Comparison of ENCODE assay signal across 10 cellular contexts in the genomic region with DNA sequence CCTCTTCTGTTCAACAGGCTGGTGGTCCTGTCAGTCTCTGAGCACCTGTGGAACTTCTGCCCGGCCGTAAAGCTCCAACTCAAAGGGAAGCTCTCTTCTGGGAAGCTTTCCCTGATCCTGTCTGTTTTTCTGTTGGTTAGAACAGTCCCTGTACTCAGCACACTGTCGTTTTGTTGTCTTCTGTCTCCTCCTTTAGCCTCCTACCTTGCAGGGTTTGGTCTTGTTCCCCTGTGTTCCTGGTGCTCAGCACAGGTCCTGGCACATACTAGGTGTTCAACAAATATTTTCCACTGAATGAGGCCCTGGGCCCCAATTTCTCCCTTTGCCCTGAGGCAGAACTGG. TPM values are rescaled to one million over a fixed set of nuclear protein-coding genes. Genes with fewer than 3 reads are reported as not detected.
DNase-seq lines count a peak whose midpoint lies in the region; FAIRE-seq lines count a peak whose summit lies in the region.
"Had no signal": no experiment of that assay in that cellular context is flagged by ENCODE, and none has a peak within 500 bp of the region (broad histone marks: within the 10 kb centered on the region; RNA-seq: fewer than 3 reads in every experiment).

No MANE protein-coding gene starts in this region.

- intact Hi-C loops in activated T-helper 2 cell treated with anti-CD3 and anti-CD28 coated beads, Interferon-gamma antibody, Interleukin-2, Interleukin-4, amounts not matched to agents 10 μg/mL and 5 μg/mL and 100 μg/mL, durations not matched to agents 14 hours and 24 hours and 36 hours (cut with micrococcal nuclease) = no loop called here

- no peak for FAIRE-seq in small intestine (lab: Jason Lieb, UNC)

- H3K9me3 Mint-ChIP-seq in activated T-helper 2 cell treated with anti-CD3 and anti-CD28 coated beads, Interferon-gamma antibody, Interleukin-2, Interleukin-4, amounts not matched to agents 10 μg/mL and 5 μg/mL and 100 μg/mL, durations not matched to agents 14 hours and 24 hours and 36 hours = no peaks in the 10 kb centered on the region

- no peaks in the 10 kb centered on the region for H3K9me3 ChIP-seq in HUES64 (ENCODE audit: insufficient read depth, low read depth, low read length)
- no peaks in the 10 kb centered on the region for H3K9me3 ChIP-seq in iPS-20b (ENCODE audit: insufficient read depth, low read depth, low read length)
- H3K9me3 ChIP-seq in small intestine (ENCODE audit: control insufficient read depth, low read depth) = no peaks in the 10 kb centered on the region
- H3K9me3 ChIP-seq: HAP-1 had no signal

- H3K9ac ChIP-seq in HUES64 (ENCODE audit: low read depth, low read length) (peak overlapping the region; percentile 52), iPS-20b (ENCODE audit: low read depth, low read length) (peak overlapping the region; percentile 62)

- H3K27ac ChIP-seq in HUES64 (ENCODE audit: low read depth, low read length) = peak overlapping the region; percentile 14; the same call in 1 of the 2 replicates
- H3K27ac ChIP-seq in iPS-20b (ENCODE audit: low read length) = no peak overlapping the region
- peak overlapping the region; percentile 33 to 57 for H3K27ac ChIP-seq in small intestine (ENCODE audit: low read depth in 1 of 2, low read length in 1 of 2)

- H3K27me3 ChIP-seq in HUES64 (ENCODE audit: insufficient read depth, low read length) (peaks cover 32% of the 10 kb centered on the region), iPS-20b (ENCODE audit: insufficient read depth, low read length) (peaks cover 40% of the 10 kb centered on the region), small intestine (ENCODE audit: control insufficient read depth in 2 of 2, insufficient read depth in 2 of 2, low read length in 2 of 2) (peaks cover 0 to 8% of the 10 kb centered on the region in 2 donors)

- H3K4me1 Mint-ChIP-seq in activated T-helper 2 cell treated with anti-CD3 and anti-CD28 coated beads, Interferon-gamma antibody, Interleukin-2, Interleukin-4, amounts not matched to agents 10 μg/mL and 5 μg/mL and 100 μg/mL, durations not matched to agents 14 hours and 24 hours and 36 hours (ENCODE audit: low read depth) = peaks cover 5% of the 10 kb centered on the region

- H3K4me3 Mint-ChIP-seq in activated T-helper 2 cell treated with anti-CD3 and anti-CD28 coated beads, Interferon-gamma antibody, Interleukin-2, Interleukin-4, amounts not matched to agents 10 μg/mL and 5 μg/mL and 100 μg/mL, durations not matched to agents 14 hours and 24 hours and 36 hours (ENCODE audit: low read depth) = peak overlapping the region; percentile 62

- no peak for DNase-seq in activated T-helper 2 cell treated with anti-CD3 and anti-CD28 coated beads, Interferon-gamma antibody, Interleukin-2, Interleukin-4, amounts not matched to agents 10 μg/mL and 5 μg/mL and 100 μg/mL, durations not matched to agents 14 hours and 24 hours and 36 hours (ENCODE audit: low spot score)
- no peak for DNase-seq in small intestine
- no peak for DNase-seq in NCI-H1105 treated with DMSO at 0.1 percent for 48 hours (lab: John Stamatoyannopoulos, UW)
- DNase-seq in OCI-M2 (lab: John Stamatoyannopoulos, UW; ENCODE audit: unreplicated experiment) = no peak
- DNase-seq in 8988T = no peak
- DNase-seq: NK-92 treated with Interleukin-12 subunit alpha and Interleukin-12 subunit beta, amount 100 ng/mL, for 24 hours; right cardiac atrium had no signal

- H3K27me3 Mint-ChIP-seq in activated T-helper 2 cell treated with anti-CD3 and anti-CD28 coated beads, Interferon-gamma antibody, Interleukin-2, Interleukin-4, amounts not matched to agents 10 μg/mL and 5 μg/mL and 100 μg/mL, durations not matched to agents 14 hours and 24 hours and 36 hours (ENCODE audit: low read depth) = peaks cover 50% of the 10 kb centered on the region

- 15% methylated on average over 3 of the region's 3 CpGs for WGBS in HUES64
- 6 to 21% (median 19%) methylated on average over 3 of the region's 3 CpGs for WGBS in small intestine, 3 donors

- H3K4me3 ChIP-seq in HUES64 (ENCODE audit: low read length) = peak overlapping the region; percentile 79
- peak overlapping the region; percentile 66 for H3K4me3 ChIP-seq in iPS-20b (ENCODE audit: low read length)
- peak overlapping the region; percentile 77 to 90 for H3K4me3 ChIP-seq in small intestine (ENCODE audit: low read depth in 1 of 2, low read length in 2 of 2)
- H3K4me3 ChIP-seq: HAP-1 had no signal

- H3K36me3 Mint-ChIP-seq in activated T-helper 2 cell treated with anti-CD3 and anti-CD28 coated beads, Interferon-gamma antibody, Interleukin-2, Interleukin-4, amounts not matched to agents 10 μg/mL and 5 μg/mL and 100 μg/mL, durations not matched to agents 14 hours and 24 hours and 36 hours (ENCODE audit: low read depth) = no peaks in the 10 kb centered on the region

- H3K36me3 ChIP-seq in HUES64 (ENCODE audit: insufficient read depth, low read length) = no peaks in the 10 kb centered on the region
- no peaks in the 10 kb centered on the region for H3K36me3 ChIP-seq in iPS-20b (ENCODE audit: insufficient read depth, low read depth, low read length)
- no peaks in the 10 kb centered on the region for H3K36me3 ChIP-seq in small intestine (ENCODE audit: control insufficient read depth in 2 of 2, insufficient read depth in 2 of 2, low read length in 2 of 2)
- H3K36me3 ChIP-seq: HAP-1 had no signal

- H3K4me1 ChIP-seq in HUES64 (ENCODE audit: insufficient read depth, low read length) (no peaks in the 10 kb centered on the region), iPS-20b (ENCODE audit: insufficient read depth, low read length) (no peaks in the 10 kb centered on the region), small intestine (ENCODE audit: control insufficient read depth in 2 of 2, insufficient read depth in 1 of 2, low read depth in 1 of 2, low read length in 1 of 2) (no peaks in the 10 kb centered on the region)
- H3K4me1 ChIP-seq: HAP-1 had no signal

- no peak overlapping the region for H3K27ac Mint-ChIP-seq in activated T-helper 2 cell treated with anti-CD3 and anti-CD28 coated beads, Interferon-gamma antibody, Interleukin-2, Interleukin-4, amounts not matched to agents 10 μg/mL and 5 μg/mL and 100 μg/mL, durations not matched to agents 14 hours and 24 hours and 36 hours

RNA-seq across cellular contexts. Expression of a gene that starts 0.3 kb away (rescaled TPM):
- 7.9 TPM for polyA plus RNA-seq in HUES64 (2013, experiment 1 of 2)
- 9.3 TPM for polyA plus RNA-seq in HUES64 (2013, experiment 2 of 2)
- not detected in 2 replicates for total RNA-seq in activated T-helper 2 cell treated with anti-CD3 and anti-CD28 coated beads, Interferon-gamma antibody, Interleukin-2, Interleukin-4, amounts not matched to agents 10 μg/mL and 5 μg/mL and 100 μg/mL, durations not matched to agents 14 hours and 24 hours and 36 hours
- polyA plus RNA-seq in small intestine = 10 to 100 TPM; 19.9 to 30.8 (median 30.4) TPM

RNA-seq across cellular contexts. Expression of a gene that starts 32.9 kb away (rescaled TPM):
- polyA plus RNA-seq in HUES64 (2013, experiment 1 of 2) = 21.5 TPM
- polyA plus RNA-seq in HUES64 (2013, experiment 2 of 2) = 22.9 TPM
- total RNA-seq in activated T-helper 2 cell treated with anti-CD3 and anti-CD28 coated beads, Interferon-gamma antibody, Interleukin-2, Interleukin-4, amounts not matched to agents 10 μg/mL and 5 μg/mL and 100 μg/mL, durations not matched to agents 14 hours and 24 hours and 36 hours = 0.85 and 0.89 TPM in 2 replicates
- 10 to 100 TPM; 10.8 to 15.6 (median 12.7) TPM for polyA plus RNA-seq in small intestine

RNA-seq across cellular contexts. Expression of a gene that starts 39.1 kb away (rescaled TPM):
- 124 TPM for polyA plus RNA-seq in HUES64 (2013, experiment 1 of 2)
- 116 TPM for polyA plus RNA-seq in HUES64 (2013, experiment 2 of 2)
- 133 and 134 TPM in 2 replicates for total RNA-seq in activated T-helper 2 cell treated with anti-CD3 and anti-CD28 coated beads, Interferon-gamma antibody, Interleukin-2, Interleukin-4, amounts not matched to agents 10 μg/mL and 5 μg/mL and 100 μg/mL, durations not matched to agents 14 hours and 24 hours and 36 hours
- polyA plus RNA-seq in small intestine = 10 to 100 TPM; 39.4 to 70.5 (median 40.0) TPM

RNA-seq across cellular contexts. Expression of a gene that starts 46.8 kb away (rescaled TPM):
- not detected for polyA plus RNA-seq in HUES64 (2013, experiment 1 of 2)
- not detected for polyA plus RNA-seq in HUES64 (2013, experiment 2 of 2)
- not detected in 2 replicates for total RNA-seq in activated T-helper 2 cell treated with anti-CD3 and anti-CD28 coated beads, Interferon-gamma antibody, Interleukin-2, Interleukin-4, amounts not matched to agents 10 μg/mL and 5 μg/mL and 100 μg/mL, durations not matched to agents 14 hours and 24 hours and 36 hours
- polyA plus RNA-seq in small intestine = 100 to 1,000 TPM in 2 of 3 donors, 10 to 100 TPM in 1; 54.9 to 443 (median 366) TPM

RNA-seq across cellular contexts. Expression of a gene that starts 52.1 kb away (rescaled TPM):
- 53.5 TPM for polyA plus RNA-seq in HUES64 (2013, experiment 1 of 2)
- polyA plus RNA-seq in HUES64 (2013, experiment 2 of 2) = 47.7 TPM
- total RNA-seq in activated T-helper 2 cell treated with anti-CD3 and anti-CD28 coated beads, Interferon-gamma antibody, Interleukin-2, Interleukin-4, amounts not matched to agents 10 μg/mL and 5 μg/mL and 100 μg/mL, durations not matched to agents 14 hours and 24 hours and 36 hours = 0.07 TPM in 1 of 2 replicates, not detected in the other
- 1 to 10 TPM in 1 of 3 donors, under 1 TPM in 2; 0.27 to 3.9 (median 0.45) TPM for polyA plus RNA-seq in small intestine
